ENCODE assay signal across 1 cellular context in the genomic region with DNA sequence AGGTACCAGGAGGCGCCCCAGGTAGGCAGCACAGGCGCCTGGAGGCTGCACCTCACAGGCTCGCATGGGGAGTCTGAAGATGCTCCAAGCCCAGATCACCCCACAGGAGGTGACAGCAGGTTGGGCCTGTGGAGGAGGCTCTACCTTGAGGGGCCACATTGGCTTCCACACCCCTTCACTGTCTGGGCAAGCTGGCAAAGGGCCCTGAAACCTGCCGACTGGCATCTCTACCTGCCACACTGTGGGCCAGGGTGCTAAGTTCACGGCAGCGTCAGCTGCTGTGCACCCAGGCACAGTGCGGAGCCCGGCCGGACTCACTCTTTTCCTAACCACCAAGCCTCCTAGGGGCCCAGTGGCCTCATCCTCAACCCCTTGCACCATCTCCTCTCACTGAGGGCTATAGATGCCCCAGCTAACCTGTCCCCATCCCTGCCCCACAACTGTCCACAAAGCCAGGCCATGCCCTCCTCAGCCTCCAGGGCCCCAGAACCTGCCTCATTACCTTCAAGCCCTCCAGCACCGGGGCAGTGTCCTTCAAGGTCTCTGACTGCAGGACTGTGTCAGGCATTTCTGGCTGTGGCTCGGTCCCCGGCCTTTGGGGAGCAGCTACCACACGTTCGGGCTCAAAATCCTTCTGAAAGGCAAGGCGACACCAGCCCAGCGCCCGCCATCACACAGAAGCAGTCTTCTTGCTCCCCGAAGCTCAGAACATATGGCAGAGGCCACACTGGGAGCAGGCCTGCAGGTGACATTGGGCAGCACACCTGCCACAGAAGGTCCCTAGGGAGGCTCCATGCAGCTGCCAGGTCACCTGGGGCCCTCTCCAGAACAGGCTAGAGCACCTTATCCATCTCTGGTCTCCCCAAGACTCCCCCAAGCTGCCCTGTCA.
A peak's percentile ranks its signal among the peaks of the same experiment; 100 is the strongest.
TF ChIP-seq lines count a peak whose summit lies in the region.

No MANE protein-coding gene starts in this region.

TF ChIP-seq in HepG2, 621 proteins besides CTCF, POLR2A, EP300 and RAD21:
- TF ChIP-seq AGO2 (optimal IDR thresholded peaks at IDR 0.05; ENCODE audit: low read depth, low read length) (peak; percentile 13), MED13 (CRISPR knock-in tag; IDR thresholded peaks at IDR 0.05) (no peak)
